15 cellular contexts compared by ENCODE assay signal in the genomic region with DNA sequence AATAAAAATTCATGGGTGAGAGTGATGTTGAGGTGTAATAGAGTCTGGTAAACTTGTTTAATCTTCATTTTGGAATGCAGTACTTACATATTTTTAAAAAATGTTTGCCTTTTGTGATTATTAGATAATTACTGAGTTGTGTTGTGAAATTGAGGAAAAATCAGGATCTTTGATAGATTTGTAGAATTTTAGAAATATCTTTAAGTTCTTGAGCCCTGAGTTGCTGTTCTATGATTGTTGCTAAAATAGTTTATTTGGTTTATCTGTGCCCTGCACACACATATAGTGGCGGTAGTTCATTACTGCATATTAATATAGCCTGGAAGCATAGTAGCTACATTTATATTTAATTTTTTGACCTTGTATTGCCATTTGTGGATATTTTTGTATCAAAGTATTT. TPM values are rescaled to one million over a fixed set of nuclear protein-coding genes. Genes with fewer than 3 reads are reported as not detected.
A peak's percentile ranks its signal among the peaks of the same experiment; 100 is the strongest.
DNase-seq lines count a peak whose midpoint lies in the region; ATAC-seq and TF ChIP-seq lines count a peak whose summit lies in the region.
"Had no signal": no experiment of that assay in that cellular context is flagged by ENCODE, and none has a peak within 500 bp of the region (broad histone marks: within the 10 kb centered on the region; RNA-seq: fewer than 3 reads in every experiment).

No MANE protein-coding gene starts in this region.

- peaks cover 46% of the 10 kb centered on the region for H3K4me1 ChIP-seq in Karpas-422 (ENCODE audit: low read length)
- H3K4me1 ChIP-seq: breast epithelium had no signal

- H3K9me3 Mint-ChIP-seq in T-helper 1 cell treated with Interleukin-12 subunit alpha and Interleukin-12 subunit beta and Interleukin-4 antibody, amounts not matched to agents 30 μg/mL and 1 μg/mL, for 36 hours = no peaks in the 10 kb centered on the region
- no peaks in the 10 kb centered on the region for H3K9me3 Mint-ChIP-seq in natural killer cell
- H3K9me3 Mint-ChIP-seq: activated naive CD4-positive, alpha-beta T cell treated with anti-CD3 and anti-CD28 coated beads for 36 hours had no signal

- 0 out of 2 replicates have a peak, but pooled peaks cover 4% of the 10 kb centered on the region for H3K36me3 ChIP-seq in Karpas-422 (ENCODE audit: insufficient read depth, low read length)
- H3K36me3 ChIP-seq: breast epithelium, gastroesophageal sphincter had no signal

- ATAC-seq in GM21390 (IDR thresholded peaks at IDR 0.05; ENCODE audit: unreplicated experiment) (no peak), natural killer cell (no peak)
- ATAC-seq: gastroesophageal sphincter, psoas muscle had no signal

- peaks cover 20% of the 10 kb centered on the region for H3K4me1 Mint-ChIP-seq in T-helper 1 cell treated with Interleukin-12 subunit alpha and Interleukin-12 subunit beta and Interleukin-4 antibody, amounts not matched to agents 30 μg/mL and 1 μg/mL, for 36 hours (ENCODE audit: low read depth)
- H3K4me1 Mint-ChIP-seq in natural killer cell = peaks cover 30 to 42% of the 10 kb centered on the region in 2 donors

- peaks cover 8% of the 10 kb centered on the region; the same call in 1 of the 2 replicates for H4K20me1 ChIP-seq in Karpas-422 (ENCODE audit: insufficient read depth, low read depth, low read length)

- H3K27me3 Mint-ChIP-seq in T-helper 1 cell treated with Interleukin-12 subunit alpha and Interleukin-12 subunit beta and Interleukin-4 antibody, amounts not matched to agents 30 μg/mL and 1 μg/mL, for 36 hours (ENCODE audit: low read depth) = no peaks in the 10 kb centered on the region
- H3K27me3 Mint-ChIP-seq in natural killer cell (ENCODE audit: low read depth in 2 of 2) = no peaks in the 10 kb centered on the region

- H3K9ac ChIP-seq in Karpas-422 (ENCODE audit: low read length) = peak overlapping the region; percentile 2; the same call in 1 of the 2 replicates

- no peak overlapping the region for H2AFZ ChIP-seq in Karpas-422 (ENCODE audit: low read length)

- no peak overlapping the region for H3K27ac ChIP-seq in Karpas-422 (ENCODE audit: low read length)
- H3K27ac ChIP-seq: breast epithelium, psoas muscle had no signal

- H3K9me3 ChIP-seq in Karpas-422 (ENCODE audit: low read length) = no peaks in the 10 kb centered on the region
- H3K9me3 ChIP-seq: breast epithelium, Caco-2, gastroesophageal sphincter, psoas muscle had no signal

- intact Hi-C loops in natural killer cell (cut with micrococcal nuclease) = loop anchor here (10.0 kb wide), 1 partner anchor 570 kb away; no protein-coding TSS in a partner anchor

- no peaks in the 10 kb centered on the region for H3K9me2 ChIP-seq in Karpas-422 (replicated peaks; ENCODE audit: insufficient read depth, low read length)

- H3K79me2 ChIP-seq in Karpas-422 (ENCODE audit: low read length) = peaks cover 86% of the 10 kb centered on the region

- no peaks in the 10 kb centered on the region for H3K27me3 ChIP-seq in Karpas-422 (ENCODE audit: low read length)
- H3K27me3 ChIP-seq: breast epithelium, gastroesophageal sphincter had no signal

- H3K4me2 ChIP-seq in Karpas-422 (ENCODE audit: low read depth, low read length, poor library complexity, severe bottlenecking) = peak overlapping the region; percentile 12

- no peak for DNase-seq in T-helper 1 cell
- no peak for DNase-seq in Karpas-422
- no peak for DNase-seq in fibroblast of villous mesenchyme (ENCODE audit: low read depth)
- no peak for DNase-seq in skeletal muscle cell (ENCODE audit: low read depth)
- no peak for DNase-seq in natural killer cell
- DNase-seq in LoVo (ENCODE audit: low spot score) = no peak
- DNase-seq: activated naive CD4-positive, alpha-beta T cell treated with anti-CD3 and anti-CD28 coated beads for 36 hours; Caco-2; NCI-H2029; psoas muscle; T1000 had no signal

- no peak overlapping the region for H3K27ac Mint-ChIP-seq in T-helper 1 cell treated with Interleukin-12 subunit alpha and Interleukin-12 subunit beta and Interleukin-4 antibody, amounts not matched to agents 30 μg/mL and 1 μg/mL, for 36 hours
- no peak overlapping the region for H3K27ac Mint-ChIP-seq in natural killer cell
- H3K27ac Mint-ChIP-seq: activated naive CD4-positive, alpha-beta T cell treated with anti-CD3 and anti-CD28 coated beads for 36 hours had no signal

- peak overlapping the region; percentile 66 for H3K4me3 Mint-ChIP-seq in T-helper 1 cell treated with Interleukin-12 subunit alpha and Interleukin-12 subunit beta and Interleukin-4 antibody, amounts not matched to agents 30 μg/mL and 1 μg/mL, for 36 hours
- no peak overlapping the region for H3K4me3 Mint-ChIP-seq in natural killer cell
- H3K4me3 Mint-ChIP-seq: activated naive CD4-positive, alpha-beta T cell treated with anti-CD3 and anti-CD28 coated beads for 36 hours had no signal

- H3K36me3 Mint-ChIP-seq in T-helper 1 cell treated with Interleukin-12 subunit alpha and Interleukin-12 subunit beta and Interleukin-4 antibody, amounts not matched to agents 30 μg/mL and 1 μg/mL, for 36 hours (ENCODE audit: low read depth) = peaks cover 2% of the 10 kb centered on the region
- H3K36me3 Mint-ChIP-seq in natural killer cell = no peaks in the 10 kb centered on the region

- no peak for TF ChIP-seq CTCF in fibroblast of villous mesenchyme (IDR thresholded peaks at IDR 0.05; ENCODE audit: insufficient read depth, low read depth, low read length)
- TF ChIP-seq CTCF in natural killer cell (IDR thresholded peaks at IDR 0.05) = no peak

- H3K4me3 ChIP-seq in Karpas-422 (ENCODE audit: low read length) = no peak overlapping the region
- H3K4me3 ChIP-seq in fibroblast of villous mesenchyme (ENCODE audit: low read depth, low read length) = peak overlapping the region; percentile 12
- H3K4me3 ChIP-seq in skeletal muscle cell (ENCODE audit: low read depth, low read length) = peak overlapping the region; percentile 33
- H3K4me3 ChIP-seq: psoas muscle had no signal

RNA-seq across cellular contexts. Expression of a gene that starts 1.6 kb away (rescaled TPM):
- total RNA-seq in Karpas-422 (2014; rRNA removed; shearing (Covaris generic); ENCODE audit: low replicate concordance) = not detected in 2 replicates
- 12.9 and 32.8 TPM in 2 replicates for total RNA-seq in fibroblast of villous mesenchyme
- total RNA-seq in natural killer cell = not detected
- total RNA-seq: activated naive CD4-positive, alpha-beta T cell treated with anti-CD3 and anti-CD28 coated beads for 36 hours; Caco-2 had no signal

Comparison
In these comparisons a context has a peak if more than half of its experiments do, and no peak if none do; other contexts are left out.
1. RNA of a gene that starts 1.6 kb away (total RNA-seq): 12.9 to 32.8 TPM in fibroblast of villous mesenchyme; not detected in natural killer cell and not detected in Karpas-422; every median in the first group is over 10 times any median in the second.